ENCODE assay signal across 21 cellular contexts in the genomic region with DNA sequence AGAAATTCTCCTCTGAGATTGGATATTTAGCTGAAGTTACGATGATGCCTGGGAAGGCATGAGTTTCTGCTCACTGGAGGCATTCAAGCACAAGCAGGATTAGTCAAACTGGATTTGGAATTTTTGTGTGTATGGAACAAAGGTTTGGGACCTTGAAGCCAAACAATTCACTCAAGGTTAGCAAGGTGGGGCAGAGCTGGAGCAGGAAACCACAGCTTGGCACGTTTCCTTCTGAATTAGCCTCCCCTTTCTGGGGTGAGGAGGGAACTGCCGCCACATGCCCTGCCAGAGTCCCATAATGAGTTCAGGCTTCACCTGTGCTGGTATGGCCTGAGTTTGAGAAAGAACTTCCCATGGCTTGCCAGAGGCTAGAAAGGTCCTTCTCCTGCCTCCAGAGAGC.
"Had no signal": no experiment of that assay in that cellular context is flagged by ENCODE, and none has a peak within 500 bp of the region (broad histone marks: within the 10 kb centered on the region; RNA-seq: fewer than 3 reads in every experiment).

No MANE protein-coding gene starts in this region.

- H3K27ac Mint-ChIP-seq: activated naive CD4-positive, alpha-beta T cell treated with anti-CD3 and anti-CD28 coated beads, Interleukin-2, amount 50 U/mL, for 72 hours; activated T-cell treated with anti-CD3 and anti-CD28 coated beads, Interleukin-2, amount 50 U/mL, for 72 hours; brain; naive B cell; progenitor cell of endocrine pancreas; T-helper 1 cell treated with Interleukin-12 subunit alpha and Interleukin-12 subunit beta and Interleukin-4 antibody, amounts not matched to agents 30 μg/mL and 1 μg/mL, for 36 hours had no signal

- H3K4me3 Mint-ChIP-seq: activated T-cell treated with anti-CD3 and anti-CD28 coated beads, Interleukin-2, amount 50 U/mL, for 72 hours; brain; central memory CD8-positive, alpha-beta T cell; naive B cell; neural crest cell; T-helper 1 cell treated with Interleukin-12 subunit alpha and Interleukin-12 subunit beta and Interleukin-4 antibody, amounts not matched to agents 30 μg/mL and 1 μg/mL, for 36 hours had no signal

- H3K36me3 ChIP-seq: colonic mucosa, esophagus squamous epithelium, left lung, right atrium auricular region, thyroid gland had no signal

- H3K27ac ChIP-seq: colonic mucosa, esophagus squamous epithelium, left lung, right atrium auricular region, thyroid gland had no signal

- H3K36me3 Mint-ChIP-seq: activated naive CD4-positive, alpha-beta T cell treated with anti-CD3 and anti-CD28 coated beads, Interleukin-2, amount 50 U/mL, for 72 hours; brain; naive B cell had no signal

- H3K4me3 ChIP-seq: colonic mucosa, esophagus squamous epithelium, left lung, right atrium auricular region, thyroid gland had no signal

- DNase-seq: activated CD8-positive, alpha-beta memory T cell treated with anti-CD3 and anti-CD28 coated beads for 24 hours; activated effector memory CD4-positive, alpha-beta T cell treated with anti-CD3 and anti-CD28 coated beads, Interleukin-2, amount 50 U/mL, for 16 hours; activated T-cell treated with anti-CD3 and anti-CD28 coated beads, Interleukin-2, amount 50 U/mL, for 72 hours; amniotic stem cell; colonic mucosa; esophagus squamous epithelium; hippocampal formation; left lung; naive B cell; stimulated activated CD4-positive, alpha-beta T cell treated with anti-CD3 and anti-CD28 coated beads, Interleukin-2, amount 100 ng/mL, for 24 hours; stimulated activated naive CD4-positive, alpha-beta T cell treated with Interleukin-2 at 50 U/mL for 16 hours; thyroid gland had no signal

- H3K27me3 Mint-ChIP-seq: brain; central memory CD8-positive, alpha-beta T cell; naive B cell had no signal

- H3K9me3 ChIP-seq: colonic mucosa, esophagus squamous epithelium, left lung, right atrium auricular region, thyroid gland had no signal

- FAIRE-seq: islet of Langerhans had no signal

- H3K27me3 ChIP-seq: colonic mucosa, esophagus squamous epithelium, left lung, right atrium auricular region, thyroid gland had no signal

- ATAC-seq: activated CD4-positive, CD25-positive, alpha-beta regulatory T cell treated with anti-CD3 and anti-CD28 coated beads, Interleukin-2, amount 50 U/mL, for 24 hours; activated naive CD4-positive, alpha-beta T cell treated with anti-CD3 and anti-CD28 coated beads, Interleukin-2, amount 50 U/mL, for 72 hours; activated T-cell treated with anti-CD3 and anti-CD28 coated beads, Interleukin-2, amount 50 U/mL, for 72 hours; left lung had no signal

- H3K4me1 ChIP-seq: colonic mucosa, thyroid gland had no signal

- H3K9me3 Mint-ChIP-seq: activated naive CD4-positive, alpha-beta T cell treated with anti-CD3 and anti-CD28 coated beads, Interleukin-2, amount 50 U/mL, for 72 hours; activated T-cell treated with anti-CD3 and anti-CD28 coated beads, Interleukin-2, amount 50 U/mL, for 72 hours; brain; central memory CD8-positive, alpha-beta T cell; naive B cell; neural crest cell; T-helper 1 cell treated with Interleukin-12 subunit alpha and Interleukin-12 subunit beta and Interleukin-4 antibody, amounts not matched to agents 30 μg/mL and 1 μg/mL, for 36 hours had no signal
